In the genomic region with DNA sequence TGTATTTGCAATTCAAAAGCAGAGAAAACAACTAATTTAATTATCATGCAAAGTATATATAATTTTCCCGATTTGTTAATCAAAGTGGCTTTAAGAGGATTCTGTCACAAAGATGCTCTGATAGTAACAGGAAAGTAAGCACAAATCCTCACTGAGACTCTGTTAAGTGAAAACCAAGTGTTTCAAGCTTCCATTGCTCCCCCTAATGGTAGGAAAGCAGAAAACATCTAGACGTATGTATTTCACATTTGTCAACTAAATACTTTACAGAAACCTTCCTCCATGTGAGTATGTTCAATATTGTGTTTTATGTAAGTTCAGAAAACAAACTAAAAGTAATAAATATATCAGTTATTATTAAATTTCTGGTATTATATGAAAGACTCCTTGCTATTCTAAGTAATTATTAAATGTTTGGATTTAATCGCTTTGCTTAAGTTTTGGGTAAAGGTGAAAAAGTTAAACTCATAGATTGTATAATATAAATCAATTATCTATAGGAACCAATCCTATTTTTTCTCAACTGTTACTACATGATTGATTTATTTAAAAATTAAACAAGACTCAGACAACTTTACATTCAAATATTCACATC, we compare ENCODE assay signal across 9 cellular contexts. TPM values are rescaled to one million over a fixed set of nuclear protein-coding genes. Genes with fewer than 3 reads are reported as not detected.
DNase-seq lines count a peak whose midpoint lies in the region; ATAC-seq lines count a peak whose summit lies in the region.
"Had no signal": no experiment of that assay in that cellular context is flagged by ENCODE, and none has a peak within 500 bp of the region (broad histone marks: within the 10 kb centered on the region; RNA-seq: fewer than 3 reads in every experiment).

No MANE protein-coding gene starts in this region.

- no peak overlapping the region for H3K27ac Mint-ChIP-seq in T-helper 17 cell

- no peaks in the 10 kb centered on the region for H3K36me3 Mint-ChIP-seq in T-helper 17 cell (ENCODE audit: low read depth)

- no peak overlapping the region for H3K4me3 Mint-ChIP-seq in T-helper 17 cell

- DNase-seq in DMS153 treated with DMSO at 0.1 percent for 48 hours (lab: John Stamatoyannopoulos, UW; ENCODE audit: unreplicated experiment) = peak; percentile 69
- peak; percentile 91 for DNase-seq in NCI-H69 (lab: John Stamatoyannopoulos, UW)
- DNase-seq in cerebellar cortex (ENCODE audit: low spot score) = peak; percentile 83
- peak; percentile 65 for DNase-seq in midbrain (lab: John Stamatoyannopoulos, UW)
- DNase-seq in stimulated activated CD8-positive, alpha-beta memory T cell treated with anti-CD3 and anti-CD28 coated beads, Interleukin-4, amount 100 ng/mL, for 48 hours = no peak
- DNase-seq in T-helper 17 cell = no peak

- H3K9me3 ChIP-seq in T-helper 17 cell (ENCODE audit: control insufficient read depth, low read length, poor library complexity, severe bottlenecking) = no peaks in the 10 kb centered on the region

- peaks cover 2% of the 10 kb centered on the region for H3K4me1 Mint-ChIP-seq in T-helper 17 cell

- peaks cover 16% of the 10 kb centered on the region for H3K27me3 Mint-ChIP-seq in T-helper 17 cell

- ATAC-seq in GM19452 (IDR thresholded peaks at IDR 0.05; ENCODE audit: unreplicated experiment) (peak; percentile 68), HG03457 (IDR thresholded peaks at IDR 0.05; ENCODE audit: unreplicated experiment) (peak; percentile 63), T-helper 17 cell (no peak)

RNA-seq across cellular contexts. Expression of gene NTS, which starts 1.5 kb away (rescaled TPM):
- not detected for total RNA-seq in T-helper 17 cell
- total RNA-seq: activated CD8-positive, alpha-beta memory T cell treated with anti-CD3 and anti-CD28 coated beads for 36 hours had no signal

RNA-seq across cellular contexts. Expression of gene RASSF9, which starts 36.4 kb away (rescaled TPM):
- not detected for total RNA-seq in T-helper 17 cell
- total RNA-seq: activated CD8-positive, alpha-beta memory T cell treated with anti-CD3 and anti-CD28 coated beads for 36 hours had no signal

Comparison
In these comparisons a context has a peak if more than half of its experiments do, and no peak if none do; other contexts are left out.
1. DNase-seq: peak in DMS153 treated with DMSO at 0.1 percent for 48 hours (single experiment), NCI-H69 (single experiment), cerebellar cortex (single experiment) and midbrain (single experiment); none in stimulated activated CD8-positive, alpha-beta memory T cell treated with anti-CD3 and anti-CD28 coated beads, Interleukin-4, amount 100 ng/mL, for 48 hours (single experiment) and T-helper 17 cell (0 of 3).